ENCODE assay signal across 1 cellular context in the genomic region with DNA sequence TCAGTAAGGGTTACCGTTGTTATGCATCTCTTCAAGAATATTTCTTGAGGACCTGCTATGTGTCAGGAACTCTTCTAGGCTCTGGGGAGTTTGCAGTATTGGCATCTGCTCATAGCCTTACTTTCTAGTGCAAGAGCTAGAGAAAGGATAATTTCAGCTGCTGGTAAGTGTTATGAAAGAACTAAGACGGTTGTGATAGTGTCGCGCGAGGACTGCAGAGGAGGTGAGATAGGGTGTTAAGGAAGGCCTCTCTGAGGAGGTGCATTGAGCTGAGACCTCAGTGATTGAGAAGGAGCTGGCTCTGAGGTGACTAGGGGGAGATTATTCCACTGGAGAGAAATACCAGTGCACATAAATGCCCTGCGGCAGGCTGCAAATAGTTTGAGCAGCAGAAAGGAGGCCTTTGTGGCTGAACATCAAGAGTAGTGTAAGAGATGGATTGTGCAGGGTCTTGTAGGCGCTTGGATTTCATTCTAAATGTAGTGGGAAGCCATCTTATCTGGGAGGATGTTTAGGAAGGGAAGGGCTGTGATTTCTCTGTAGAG.
TF ChIP-seq lines count a peak whose summit lies in the region.

No MANE protein-coding gene starts in this region.

TF ChIP-seq in SK-N-SH, 30 proteins besides CTCF, POLR2A, EP300 and RAD21 (continued from another document):
- no peak for TF ChIP-seq JUND (IDR thresholded peaks at IDR 0.05)
- TF ChIP-seq, protein P1, sequence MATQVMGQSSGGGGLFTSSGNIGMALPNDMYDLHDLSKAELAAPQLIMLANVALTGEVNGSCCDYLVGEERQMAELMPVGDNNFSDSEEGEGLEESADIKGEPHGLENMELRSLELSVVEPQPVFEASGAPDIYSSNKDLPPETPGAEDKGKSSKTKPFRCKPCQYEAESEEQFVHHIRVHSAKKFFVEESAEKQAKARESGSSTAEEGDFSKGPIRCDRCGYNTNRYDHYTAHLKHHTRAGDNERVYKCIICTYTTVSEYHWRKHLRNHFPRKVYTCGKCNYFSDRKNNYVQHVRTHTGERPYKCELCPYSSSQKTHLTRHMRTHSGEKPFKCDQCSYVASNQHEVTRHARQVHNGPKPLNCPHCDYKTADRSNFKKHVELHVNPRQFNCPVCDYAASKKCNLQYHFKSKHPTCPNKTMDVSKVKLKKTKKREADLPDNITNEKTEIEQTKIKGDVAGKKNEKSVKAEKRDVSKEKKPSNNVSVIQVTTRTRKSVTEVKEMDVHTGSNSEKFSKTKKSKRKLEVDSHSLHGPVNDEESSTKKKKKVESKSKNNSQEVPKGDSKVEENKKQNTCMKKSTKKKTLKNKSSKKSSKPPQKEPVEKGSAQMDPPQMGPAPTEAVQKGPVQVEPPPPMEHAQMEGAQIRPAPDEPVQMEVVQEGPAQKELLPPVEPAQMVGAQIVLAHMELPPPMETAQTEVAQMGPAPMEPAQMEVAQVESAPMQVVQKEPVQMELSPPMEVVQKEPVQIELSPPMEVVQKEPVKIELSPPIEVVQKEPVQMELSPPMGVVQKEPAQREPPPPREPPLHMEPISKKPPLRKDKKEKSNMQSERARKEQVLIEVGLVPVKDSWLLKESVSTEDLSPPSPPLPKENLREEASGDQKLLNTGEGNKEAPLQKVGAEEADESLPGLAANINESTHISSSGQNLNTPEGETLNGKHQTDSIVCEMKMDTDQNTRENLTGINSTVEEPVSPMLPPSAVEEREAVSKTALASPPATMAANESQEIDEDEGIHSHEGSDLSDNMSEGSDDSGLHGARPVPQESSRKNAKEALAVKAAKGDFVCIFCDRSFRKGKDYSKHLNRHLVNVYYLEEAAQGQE (IDR thresholded peaks at IDR 0.05; ENCODE audit: low read depth, low read length): no peak
- no peak for TF ChIP-seq RCOR1 (IDR thresholded peaks at IDR 0.05; ENCODE audit: low read length)
- TF ChIP-seq GATA2 (CRISPR knock-in tag; IDR thresholded peaks at IDR 0.05): no peak
- no peak for TF ChIP-seq FOXM1 (IDR thresholded peaks at IDR 0.05; ENCODE audit: low read depth)
- no peak for TF ChIP-seq RFX5 (IDR thresholded peaks at IDR 0.05; ENCODE audit: low read length)
- TF ChIP-seq, protein P2, sequence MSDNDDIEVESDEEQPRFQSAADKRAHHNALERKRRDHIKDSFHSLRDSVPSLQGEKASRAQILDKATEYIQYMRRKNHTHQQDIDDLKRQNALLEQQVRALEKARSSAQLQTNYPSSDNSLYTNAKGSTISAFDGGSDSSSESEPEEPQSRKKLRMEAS (IDR thresholded peaks at IDR 0.05; ENCODE audit: low read depth): no peak
- no peak for TF ChIP-seq YY1 (IDR thresholded peaks at IDR 0.05; ENCODE audit: low read depth)
- TF ChIP-seq RXRA (IDR thresholded peaks at IDR 0.05; ENCODE audit: borderline replicate concordance, low read depth): no peak
- no peak for TF ChIP-seq CHD2 (IDR thresholded peaks at IDR 0.05; ENCODE audit: low read length, partially characterized antibody)
- no peak for TF ChIP-seq USF1 (IDR thresholded peaks at IDR 0.05; ENCODE audit: borderline replicate concordance, low read depth)
- TF ChIP-seq ELF1 (IDR thresholded peaks at IDR 0.05): no peak
